Comparison of ENCODE assay signal across 23 cellular contexts in genomic region chr6:355809-356208, GRCh38. TPM values are rescaled to one million over a fixed set of nuclear protein-coding genes. Genes with fewer than 3 reads are reported as not detected.
A peak's percentile ranks its signal among the peaks of the same experiment; 100 is the strongest.
DNase-seq lines count a peak whose midpoint lies in the region; ATAC-seq, FAIRE-seq and TF ChIP-seq lines count a peak whose summit lies in the region.
"Had no signal": no experiment of that assay in that cellular context is flagged by ENCODE, and none has a peak within 500 bp of the region (broad histone marks: within the 10 kb centered on the region; RNA-seq: fewer than 3 reads in every experiment).

No MANE protein-coding gene starts in this region.

- H3K27ac Mint-ChIP-seq in CD4-positive, CD25-positive, alpha-beta regulatory T cell: peak overlapping the region in 2 of 3 donors; percentile 43 to 81
- H3K27ac Mint-ChIP-seq: T-helper 1 cell treated with Interleukin-12 subunit alpha and Interleukin-12 subunit beta and Interleukin-4 antibody, amounts not matched to agents 30 μg/mL and 1 μg/mL, for 36 hours had no signal

- peaks cover 6% of the 10 kb centered on the region for H3K4me1 ChIP-seq in CD4-positive, CD25-positive, alpha-beta regulatory T cell (ENCODE audit: control insufficient read depth, insufficient read depth, low read length, poor library complexity, severe bottlenecking)
- H3K4me1 ChIP-seq in OCI-LY1 (ENCODE audit: insufficient read depth, low read length, severe bottlenecking): peaks cover 95% of the 10 kb centered on the region
- peaks cover 0 to 5% (median under 1%) of the 10 kb centered on the region in 4 donors for H3K4me1 ChIP-seq in liver (ENCODE audit: control insufficient read depth in 4 of 4, insufficient read depth in 4 of 4, low read length in 3 of 4)
- H3K4me1 ChIP-seq: suprapubic skin, vagina had no signal

- 56% methylated on average over 3 of the region's 3 CpGs for WGBS in liver

- no peaks in the 10 kb centered on the region for H3K27me3 ChIP-seq in CD4-positive, CD25-positive, alpha-beta regulatory T cell (ENCODE audit: control insufficient read depth, insufficient read depth, low read length)
- H3K27me3 ChIP-seq in OCI-LY1 (ENCODE audit: insufficient read depth, low read length) (no peaks in the 10 kb centered on the region), liver (ENCODE audit: control insufficient read depth in 4 of 4, insufficient read depth in 4 of 4, low read length in 3 of 4) (no peaks in the 10 kb centered on the region)
- H3K27me3 ChIP-seq: cardiac muscle cell, ovary, suprapubic skin, vagina had no signal

- no peaks in the 10 kb centered on the region for H3K79me2 ChIP-seq in OCI-LY1 (ENCODE audit: insufficient read depth, low read length)

- H3K4me2 ChIP-seq in OCI-LY1 (ENCODE audit: low read length): peak overlapping the region; percentile 40

- H3K9me2 ChIP-seq in OCI-LY1 (ENCODE audit: low read depth, low read length): no peaks in the 10 kb centered on the region

- TF ChIP-seq CTCF in OCI-LY1 (IDR thresholded peaks at IDR 0.05; ENCODE audit: low read length) (no peak), liver (IDR thresholded peaks at IDR 0.05; ENCODE audit: low read depth, low read length, missing input control) (no peak)

- peak; percentile 95 for FAIRE-seq in GM19239 (lab: Jason Lieb, UNC)

- H3K9ac ChIP-seq in OCI-LY1 (ENCODE audit: low read length) (peak overlapping the region; percentile 59), liver (ENCODE audit: low read depth in 1 of 2, low read length in 2 of 2) (no peak overlapping the region)

- H3K9me3 Mint-ChIP-seq in CD4-positive, CD25-positive, alpha-beta regulatory T cell: peaks cover 0 to 2% (median 0%) of the 10 kb centered on the region in 7 donors
- H3K9me3 Mint-ChIP-seq: T-helper 1 cell treated with Interleukin-12 subunit alpha and Interleukin-12 subunit beta and Interleukin-4 antibody, amounts not matched to agents 30 μg/mL and 1 μg/mL, for 36 hours had no signal

- no peak for DNase-seq in CD4-positive, CD25-positive, alpha-beta regulatory T cell
- DNase-seq in GM19239 (ENCODE audit: insufficient read length, low spot score) (no peak), NCI-H1694 treated with DMSO at 0.1 percent for 48 hours (lab: John Stamatoyannopoulos, UW) (no peak)
- DNase-seq: activated CD8-positive, alpha-beta memory T cell treated with anti-CD3 and anti-CD28 coated beads, Interleukin-2, amount 50 U/mL, for 48 hours; activated gamma-delta T cell; amygdala; C1 segment of cervical spinal cord; dermis blood vessel endothelial cell; MM.1S; NCI-H146 had no signal

- no peak overlapping the region for H3K4me3 ChIP-seq in CD4-positive, CD25-positive, alpha-beta regulatory T cell (ENCODE audit: low read depth, low read length)
- H3K4me3 ChIP-seq in OCI-LY1 (ENCODE audit: low read depth, low read length, poor library complexity, severe bottlenecking): no peak overlapping the region
- no peak overlapping the region for H3K4me3 ChIP-seq in liver (ENCODE audit: low read depth in 1 of 3, low read length in 3 of 3)
- H3K4me3 ChIP-seq: cardiac muscle cell, ovary, suprapubic skin, vagina had no signal

- H3K4me1 Mint-ChIP-seq in CD4-positive, CD25-positive, alpha-beta regulatory T cell: peaks cover 4 to 28% (median 11%) of the 10 kb centered on the region in 4 donors

- H2AFZ ChIP-seq in OCI-LY1 (ENCODE audit: low read length): no peak overlapping the region

- peaks cover 8% of the 10 kb centered on the region for H3K36me3 Mint-ChIP-seq in CD4-positive, CD25-positive, alpha-beta regulatory T cell

- peak in 1 of 2 donors; percentile 21 for TF ChIP-seq RAD21 in liver (IDR thresholded peaks at IDR 0.05)

- no peaks in the 10 kb centered on the region for H3K27me3 Mint-ChIP-seq in CD4-positive, CD25-positive, alpha-beta regulatory T cell

- H3K36me3 ChIP-seq in CD4-positive, CD25-positive, alpha-beta regulatory T cell (ENCODE audit: control insufficient read depth, insufficient read depth, low read length): no peaks in the 10 kb centered on the region
- H3K36me3 ChIP-seq in OCI-LY1 (ENCODE audit: insufficient read depth, low read length) (no peaks in the 10 kb centered on the region), liver (ENCODE audit: control insufficient read depth in 4 of 4, insufficient read depth in 3 of 4, low read depth in 1 of 4, low read length in 3 of 4) (peaks cover 0 to 6% (median 0%) of the 10 kb centered on the region in 4 donors)
- H3K36me3 ChIP-seq: cardiac muscle cell, ovary, vagina had no signal

- H3F3A ChIP-seq in OCI-LY1 (ENCODE audit: insufficient read depth, low read length): peaks cover 4% of the 10 kb centered on the region; the same call in 1 of the 2 replicates

- no peak for ATAC-seq in CD4-positive, CD25-positive, alpha-beta regulatory T cell (ENCODE audit: low read depth in 2 of 2)
- ATAC-seq in HG02981 (IDR thresholded peaks at IDR 0.05; ENCODE audit: unreplicated experiment) (no peak), GM21367 (IDR thresholded peaks at IDR 0.05; ENCODE audit: unreplicated experiment) (no peak), GM19328 (IDR thresholded peaks at IDR 0.05; ENCODE audit: unreplicated experiment) (no peak)
- ATAC-seq: HCT116, sciatic nerve had no signal

- H4K20me1 ChIP-seq in OCI-LY1 (ENCODE audit: insufficient read depth, low read length): no peaks in the 10 kb centered on the region

- no peak overlapping the region for H3K27ac ChIP-seq in CD4-positive, CD25-positive, alpha-beta regulatory T cell (ENCODE audit: insufficient read depth, low read length, poor library complexity, severe bottlenecking)
- H3K27ac ChIP-seq in OCI-LY1 (ENCODE audit: low read depth, low read length, poor library complexity, severe bottlenecking): peak overlapping the region; percentile 97
- H3K27ac ChIP-seq in liver (ENCODE audit: low read depth in 1 of 2, low read length in 2 of 2): peak overlapping the region in 1 of 2 donors; percentile 29
- H3K27ac ChIP-seq: cardiac muscle cell, ovary, suprapubic skin, vagina had no signal

- no peaks in the 10 kb centered on the region for H3K9me3 ChIP-seq in CD4-positive, CD25-positive, alpha-beta regulatory T cell (ENCODE audit: control insufficient read depth in 2 of 2, low read length in 2 of 2)
- no peaks in the 10 kb centered on the region for H3K9me3 ChIP-seq in OCI-LY1 (ENCODE audit: low read length)
- no peaks in the 10 kb centered on the region for H3K9me3 ChIP-seq in liver (ENCODE audit: control insufficient read depth in 4 of 4, low read length in 3 of 4)
- H3K9me3 ChIP-seq: ovary, suprapubic skin, vagina had no signal

- no peak overlapping the region for H3K4me3 Mint-ChIP-seq in CD4-positive, CD25-positive, alpha-beta regulatory T cell
- H3K4me3 Mint-ChIP-seq: T-helper 1 cell treated with Interleukin-12 subunit alpha and Interleukin-12 subunit beta and Interleukin-4 antibody, amounts not matched to agents 30 μg/mL and 1 μg/mL, for 36 hours had no signal

TF ChIP-seq in liver, 16 proteins besides CTCF, POLR2A, EP300 and RAD21:
- TF ChIP-seq REST (IDR thresholded peaks at IDR 0.05): peak; percentile 66
- TF ChIP-seq YY1 (IDR thresholded peaks at IDR 0.05): no peak
- TF ChIP-seq JUND (IDR thresholded peaks at IDR 0.05): peak in 1 of 2 donors; percentile 44
- TF ChIP-seq RXRA (IDR thresholded peaks at IDR 0.05): peak; percentile 13 to 75
- TF ChIP-seq HNF4G (IDR thresholded peaks at IDR 0.05): no peak
- peak in 1 of 2 donors; percentile 60 for TF ChIP-seq HNF4A (conservative IDR thresholded peaks at IDR 0.05)
- no peak for TF ChIP-seq GABPA (IDR thresholded peaks at IDR 0.05 in 1 of 2, conservative IDR thresholded peaks at IDR 0.05 in 1 of 2)
- TF ChIP-seq SP1 (IDR thresholded peaks at IDR 0.05): peak; percentile 39
- TF ChIP-seq FOXA1 (IDR thresholded peaks at IDR 0.05): peak; percentile 54
- TF ChIP-seq EGR1 (IDR thresholded peaks at IDR 0.05; ENCODE audit: low read depth in 2 of 2): peak in 1 of 2 donors; percentile 65
- peak; percentile 74 for TF ChIP-seq FOXA2 (IDR thresholded peaks at IDR 0.05)
- TF ChIP-seq MAX (IDR thresholded peaks at IDR 0.05): no peak

RNA-seq across cellular contexts. Expression of gene IRF4, which starts 35.7 kb away (rescaled TPM):
- total RNA-seq in CD4-positive, CD25-positive, alpha-beta regulatory T cell: 71.3 TPM
- polyA plus RNA-seq in CD4-positive, CD25-positive, alpha-beta regulatory T cell: 10 to 100 TPM in 3 of 4 donors, 1 to 10 TPM in 1; 9.0 to 14.3 (median 11.2) TPM
- total RNA-seq in liver: 1 to 10 TPM; 1.0 to 1.2 TPM
- polyA plus RNA-seq in liver: 1 to 10 TPM in 1 of 2 donors, under 1 TPM in 1; 0.68 to 1.6 TPM
- total RNA-seq: cardiac muscle cell, dermis blood vessel endothelial cell, lung microvascular endothelial cell had no signal
- polyA plus RNA-seq: cardiac muscle cell had no signal

Comparison
In these comparisons a context has a peak if more than half of its experiments do, and no peak if none do; other contexts are left out.
1. RNA of gene IRF4, which starts 35.7 kb away (total RNA-seq): 71.3 TPM in CD4-positive, CD25-positive, alpha-beta regulatory T cell (single experiment); 1.0 to 1.2 TPM in liver; every median in the first group is over 10 times any median in the second.